8 cellular contexts compared by ENCODE assay signal in the genomic region with DNA sequence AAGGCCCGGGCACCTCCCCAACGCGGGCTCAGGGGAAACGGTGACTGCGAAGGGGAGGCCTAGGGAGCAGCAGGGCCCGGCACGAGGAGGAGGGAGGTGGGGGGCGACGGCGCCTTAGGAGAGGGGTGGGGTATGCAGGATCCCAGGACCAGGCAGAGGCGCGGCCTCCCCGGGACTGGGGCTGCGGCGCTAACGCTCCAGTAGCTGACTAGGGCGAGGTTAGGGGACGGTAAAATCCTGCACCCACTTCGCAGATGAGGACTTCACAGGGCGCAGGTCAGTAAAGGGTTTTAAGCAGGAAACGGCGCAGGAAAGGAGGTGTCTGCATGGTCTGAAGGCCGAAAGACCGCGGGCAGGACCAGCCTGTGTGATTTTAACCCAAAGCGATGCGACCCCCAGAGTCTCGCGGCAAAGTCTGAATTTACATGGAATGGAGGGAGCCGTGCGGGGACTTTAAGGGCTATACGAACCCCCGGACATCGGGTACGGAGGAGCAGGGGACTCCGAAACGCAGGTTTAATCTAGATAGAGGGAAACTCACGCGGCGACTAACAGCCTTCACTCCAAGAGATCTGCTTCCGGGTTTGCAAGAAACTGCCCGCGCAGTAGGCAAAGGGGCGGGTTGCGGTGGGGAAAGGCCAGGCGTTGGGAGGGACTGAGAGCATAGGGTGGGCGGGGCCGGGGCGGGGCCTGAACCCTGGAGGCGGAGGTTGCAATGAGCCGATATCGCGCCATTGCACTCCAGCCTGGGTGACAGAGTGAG. TPM values are rescaled to one million over a fixed set of nuclear protein-coding genes. Genes with fewer than 3 reads are reported as not detected.
A peak's percentile ranks its signal among the peaks of the same experiment; 100 is the strongest.
DNase-seq lines count a peak whose midpoint lies in the region; ATAC-seq, FAIRE-seq and TF ChIP-seq lines count a peak whose summit lies in the region.

A gene (minus strand): TSS at position 588 of the 763 bp plus-strand sequence. CDS start 10,460 bp downstream, outside the sequence.

- peaks cover 5% of the 10 kb centered on the region for H3K9me3 ChIP-seq in keratinocyte (ENCODE audit: control insufficient read depth, low read depth, low read length)

- H3K79me2 ChIP-seq in keratinocyte (ENCODE audit: control insufficient read depth, insufficient read depth, low read length): no peaks in the 10 kb centered on the region

- H3K27me3 ChIP-seq in keratinocyte (ENCODE audit: control insufficient read depth, extremely low read depth, insufficient read depth, low read length): no peaks in the 10 kb centered on the region

- peak within 1 kb of the TSS; percentile 84 for H3K9ac ChIP-seq in keratinocyte (ENCODE audit: control insufficient read depth, extremely low read depth, insufficient read depth, low read length)

- no peak for ATAC-seq in GM21723 (IDR thresholded peaks at IDR 0.05; ENCODE audit: unreplicated experiment)

- TF ChIP-seq CTCF in GM12865 (IDR thresholded peaks at IDR 0.05; ENCODE audit: insufficient read depth, low read depth, low read length, missing control alignments): no peak
- TF ChIP-seq CTCF in keratinocyte (optimal IDR thresholded peaks at IDR 0.05 in 1 of 3, IDR thresholded peaks at IDR 0.05 in 1 of 3, conservative IDR thresholded peaks at IDR 0.05 in 1 of 3; ENCODE audit: extremely low read depth in 1 of 3, insufficient read depth in 2 of 3, low read length in 3 of 3): no peak

- no peaks in the 10 kb centered on the region for H4K20me1 ChIP-seq in keratinocyte (ENCODE audit: control insufficient read depth, extremely low read depth, insufficient read depth, low read length)

- peaks cover 3% of the 10 kb centered on the region for H3K4me1 ChIP-seq in keratinocyte (ENCODE audit: control insufficient read depth, extremely low read depth, insufficient read depth, low read length)

- peak within 1 kb of the TSS; percentile 59 for H3K4me3 ChIP-seq in GM12865 (ENCODE audit: low read depth, low read length)
- H3K4me3 ChIP-seq in keratinocyte (ENCODE audit: control insufficient read depth in 2 of 3, extremely low read depth in 1 of 3, insufficient read depth in 2 of 3, low read depth in 1 of 3, low read length in 3 of 3): peak within 1 kb of the TSS; percentile 83 to 88 (median 84)

- dilution Hi-C loops in keratinocyte (cut with MboI; ENCODE audit: extremely low pct_ligation_motif_present, low sequenced_read_pairs): no loop called here

- peak within 1 kb of the TSS; percentile 58 for H3K27ac ChIP-seq in keratinocyte (ENCODE audit: control insufficient read depth, insufficient read depth, low read length)

- DNase-seq in GM12865 (ENCODE audit: low read depth) (peak; percentile 83), NCI-H1417 (lab: John Stamatoyannopoulos, UW) (peak; percentile 84 to 94 (median 92)), cerebellum (ENCODE audit: low spot score) (peak; percentile 95), keratinocyte (ENCODE audit: low read depth, low spot score) (peak; percentile 60), smooth muscle cell of the brain vasculature (ENCODE audit: low read depth, low spot score) (peak; percentile 58), amniotic stem cell (lab: John Stamatoyannopoulos, UW) (no peak)
- peak; percentile 64 for DNase-seq in activated CD4-positive, alpha-beta T cell treated with anti-CD3 and anti-CD28 coated beads for 1 hour

- H3K36me3 ChIP-seq in keratinocyte (ENCODE audit: control insufficient read depth in 2 of 2, extremely low read depth in 1 of 2, insufficient read depth in 2 of 2, low read length in 2 of 2): peaks cover 0 to 3% of the 10 kb centered on the region in 2 experiments

- H3K4me2 ChIP-seq in keratinocyte (ENCODE audit: control insufficient read depth, extremely low read depth, insufficient read depth, low read depth, low read length): peak within 1 kb of the TSS; percentile 81

- no peaks in the 10 kb centered on the region for H3K9me1 ChIP-seq in keratinocyte (ENCODE audit: control insufficient read depth, extremely low read depth, insufficient read depth, low read length)

- peak within 1 kb of the TSS; percentile 89 for H2AFZ ChIP-seq in keratinocyte (ENCODE audit: control insufficient read depth, low read length)

- FAIRE-seq in keratinocyte (lab: Jason Lieb, UNC): no peak

RNA-seq across cellular contexts. Expression of the gene that starts here (rescaled TPM):
- total RNA-seq in cerebellum: 7.2 TPM
- 2.2 to 4.3 TPM (median 2.7 TPM) in 3 replicates for polyA plus RNA-seq in keratinocyte
- 2.7 TPM for polyA plus RNA-seq in keratinocyte (2011; ENCODE audit: low read depth)
- polyA plus RNA-seq in keratinocyte (2011; cell fraction: cytosol; rRNA removed): 1.4 and 2.5 TPM in 2 replicates
- polyA plus RNA-seq in keratinocyte (2011; cell fraction: nucleus; rRNA removed): 5.5 and 6.2 TPM in 2 replicates
- 1.2 and 4.0 TPM in 2 replicates for polyA plus RNA-seq in keratinocyte (2012; ENCODE audit: low replicate concordance)
- 0.59 to 3.3 TPM (median 1.1 TPM) in 3 replicates for polyA minus RNA-seq in keratinocyte
- not detected for polyA minus RNA-seq in keratinocyte (2011; cell fraction: cytosol; rRNA and poly(A)+ RNA removed)
- 2.6 and 8.2 TPM in 2 replicates for polyA minus RNA-seq in keratinocyte (2011; cell fraction: nucleus; rRNA and poly(A)+ RNA removed)
